ENCODE assay signal across 27 cellular contexts in genomic region chr6:161264181-161264580, GRCh38.
"Had no signal": no experiment of that assay in that cellular context is flagged by ENCODE, and none has a peak within 500 bp of the region (broad histone marks: within the 10 kb centered on the region; RNA-seq: fewer than 3 reads in every experiment).

No MANE protein-coding gene starts in this region.

- H3K4me3 Mint-ChIP-seq: central memory CD8-positive, alpha-beta T cell; dendritic cell treated with granulocyte-macrophage colony-stimulating factor and Interleukin-4, amounts not matched to agents 40 ng/mL and 50 ng/mL, for 4 days; naive thymus-derived CD4-positive, alpha-beta T cell; nephron had no signal

- H3K27ac ChIP-seq: colonic mucosa, esophagus squamous epithelium, left lung, neutrophil, pancreas, right lobe of liver, testis, tibial nerve, upper lobe of left lung had no signal

- H3K4me3 ChIP-seq: colonic mucosa, esophagus squamous epithelium, left lung, pancreas, right lobe of liver, smooth muscle cell, testis, tibial nerve, upper lobe of left lung had no signal

- ATAC-seq: left cardiac atrium; left lung; naive thymus-derived CD4-positive, alpha-beta T cell; pancreas; right lobe of liver had no signal

- H3K27ac Mint-ChIP-seq: dendritic cell treated with granulocyte-macrophage colony-stimulating factor and Interleukin-4, amounts not matched to agents 40 ng/mL and 50 ng/mL, for 4 days; naive thymus-derived CD4-positive, alpha-beta T cell; nephron had no signal

- H3K4me1 ChIP-seq: colonic mucosa, esophagus squamous epithelium, left lung, pancreas, right lobe of liver, testis, tibial nerve, upper lobe of left lung had no signal

- H3K36me3 ChIP-seq: colonic mucosa, esophagus squamous epithelium, neutrophil, pancreas, right lobe of liver had no signal

- DNase-seq: colonic mucosa; effector CD8-positive, alpha-beta T cell; erythroblast; esophagus squamous epithelium; foreskin melanocyte; left cardiac atrium; left lung; mammary epithelial cell; mesendoderm; midbrain; naive thymus-derived CD4-positive, alpha-beta T cell; pancreas; right lobe of liver; stimulated activated CD4-positive, alpha-beta T cell treated with anti-CD3 and anti-CD28 coated beads, Interleukin-12 subunit alpha, Interleukin-12 subunit beta, amount 100 ng/mL, for 4 hours; stimulated activated CD4-positive, alpha-beta T cell treated with anti-CD3 and anti-CD28 coated beads, Interleukin-1b, Interleukin-23, amount 100 ng/mL, for 48 hours; stimulated activated CD4-positive, alpha-beta T cell treated with anti-CD3 and anti-CD28 coated beads, Interleukin-4, amount 100 ng/mL, for 1 hour; stimulated activated CD8-positive, alpha-beta memory T cell treated with anti-CD3 and anti-CD28 coated beads, Interleukin-4, amount 100 ng/mL, for 48 hours; stimulated activated naive CD4-positive, alpha-beta T cell; substantia nigra; testis had no signal

- H3K27me3 ChIP-seq: colonic mucosa, esophagus squamous epithelium, left lung, neutrophil, pancreas, right lobe of liver, testis, tibial nerve, upper lobe of left lung had no signal

- H3K27me3 Mint-ChIP-seq: central memory CD8-positive, alpha-beta T cell; dendritic cell treated with granulocyte-macrophage colony-stimulating factor and Interleukin-4, amounts not matched to agents 40 ng/mL and 50 ng/mL, for 4 days; naive thymus-derived CD4-positive, alpha-beta T cell had no signal

- H3K9me3 Mint-ChIP-seq: central memory CD8-positive, alpha-beta T cell; dendritic cell treated with granulocyte-macrophage colony-stimulating factor and Interleukin-4, amounts not matched to agents 40 ng/mL and 50 ng/mL, for 4 days; naive thymus-derived CD4-positive, alpha-beta T cell; nephron had no signal

- H3K9me3 ChIP-seq: colonic mucosa, esophagus squamous epithelium, left lung, neutrophil, pancreas, right lobe of liver, testis, tibial nerve, upper lobe of left lung had no signal
